Comparison of ENCODE assay signal across 16 cellular contexts in genomic region chr11:117223741-117224685, GRCh38. TPM values are rescaled to one million over a fixed set of nuclear protein-coding genes. Genes with fewer than 3 reads are reported as not detected.
DNase-seq lines count a peak whose midpoint lies in the region; ATAC-seq and TF ChIP-seq lines count a peak whose summit lies in the region.
"Had no signal": no experiment of that assay in that cellular context is flagged by ENCODE, and none has a peak within 500 bp of the region (broad histone marks: within the 10 kb centered on the region; RNA-seq: fewer than 3 reads in every experiment).

No MANE protein-coding gene starts in this region.

- no peaks in the 10 kb centered on the region for H3K9me3 ChIP-seq in Caco-2
- H3K9me3 ChIP-seq in esophagus squamous epithelium, result no peaks in the 10 kb centered on the region
- no peaks in the 10 kb centered on the region for H3K9me3 ChIP-seq in sigmoid colon

- no peaks in the 10 kb centered on the region for H3K27me3 Mint-ChIP-seq in Caco-2 (ENCODE audit: insufficient read depth, unreplicated experiment)
- H3K27me3 Mint-ChIP-seq: stimulated activated naive CD8-positive, alpha-beta T cell treated with anti-CD3 and anti-CD28 coated beads, Interleukin-15, amount 100 ng/mL, for 72 hours had no signal

- intact Hi-C loops in Caco-2 (cut with micrococcal nuclease; ENCODE audit: unreplicated experiment), result no loop called here
- intact Hi-C loops in esophagus squamous epithelium (cut with DNase I), result no loop called here
- intact Hi-C loops in sigmoid colon (cut with DNase I), result loop anchor here (2.0 kb wide), 1 partner anchor 125 kb away; the partner anchor contains the start of gene SIK3

- H3K4me3 Mint-ChIP-seq in Caco-2 (ENCODE audit: unreplicated experiment), result peak overlapping the region; percentile 34
- H3K4me3 Mint-ChIP-seq: stimulated activated naive CD8-positive, alpha-beta T cell treated with anti-CD3 and anti-CD28 coated beads, Interleukin-15, amount 100 ng/mL, for 72 hours had no signal

- H3K27ac ChIP-seq in esophagus squamous epithelium (peak overlapping the region in 3 of 4 donors; percentile 79 to 89 (median 80)), sigmoid colon (peak overlapping the region; percentile 89 to 95 (median 91)), RWPE1 (no peak overlapping the region)

- no peaks in the 10 kb centered on the region for H3K9me3 Mint-ChIP-seq in Caco-2 (ENCODE audit: unreplicated experiment)
- H3K9me3 Mint-ChIP-seq: stimulated activated naive CD8-positive, alpha-beta T cell treated with anti-CD3 and anti-CD28 coated beads, Interleukin-15, amount 100 ng/mL, for 72 hours had no signal

- H3K4me1 Mint-ChIP-seq in Caco-2 (ENCODE audit: low read depth, unreplicated experiment), result peaks cover 43% of the 10 kb centered on the region

- H3K27me3 ChIP-seq in Caco-2 (replicated peaks; ENCODE audit: control insufficient read depth, insufficient read depth, low read length), result no peaks in the 10 kb centered on the region
- no peaks in the 10 kb centered on the region for H3K27me3 ChIP-seq in esophagus squamous epithelium
- no peaks in the 10 kb centered on the region for H3K27me3 ChIP-seq in sigmoid colon

- H3K36me3 Mint-ChIP-seq in Caco-2 (ENCODE audit: insufficient read depth, unreplicated experiment), result peaks cover 75% of the 10 kb centered on the region

- no TSS peak for BruUV-seq in Caco-2 (replicated peaks; lab: Mats Ljungman, UMichigan)

- TF ChIP-seq CTCF in Caco-2 (IDR thresholded peaks at IDR 0.05; ENCODE audit: insufficient read depth in 1 of 2, low read depth in 1 of 2, low read length in 1 of 2, severe bottlenecking in 1 of 2, unreplicated experiment in 1 of 2) (no peak), esophagus squamous epithelium (IDR thresholded peaks at IDR 0.05) (no peak), sigmoid colon (IDR thresholded peaks at IDR 0.05) (no peak), RWPE1 (conservative IDR thresholded peaks at IDR 0.05; ENCODE audit: low read depth) (no peak)

- CTCF ChIA-PET in Caco-2 (lab: Charles Lee) (interaction anchor here (0.6 to 5.1 kb wide), 6 partner anchors 11 to 491 kb away, joined by 3 to 38 read pairs (median 4); partner anchors contain the start of gene SIDT2), RWPE1 (lab: Yijun Ruan, JAX) (no interaction called here)

- DNase-seq in Caco-2 (no peak), OCI-M1 (lab: John Stamatoyannopoulos, UW) (peak; percentile 15), esophagus squamous epithelium (lab: John Stamatoyannopoulos, UW) (no peak), sigmoid colon (peak; percentile 60), cerebellum (ENCODE audit: low spot score) (no peak), RWPE1 (ENCODE audit: low spot score) (no peak)
- DNase-seq: activated CD4-positive, alpha-beta T cell treated with anti-CD3 and anti-CD28 coated beads for 48 hours; activated T-cell treated with anti-CD3 and anti-CD28 coated beads, Interleukin-2, amount 50 U/mL, for 48 hours; DMS153; midbrain; NCI-H345; NK-92 treated with Interleukin-12 subunit alpha and Interleukin-12 subunit beta, amount 100 ng/mL, for 24 hours; SHP77 treated with DMSO at 0.1 percent for 48 hours; stimulated activated naive CD8-positive, alpha-beta T cell treated with anti-CD3 and anti-CD28 coated beads, Interleukin-15, amount 100 ng/mL, for 72 hours had no signal

- H3K4me3 ChIP-seq in Caco-2 (ENCODE audit: low read depth, low read length) (no peak overlapping the region), esophagus squamous epithelium (no peak overlapping the region), sigmoid colon (no peak overlapping the region)

- no peak for TF ChIP-seq EP300 in sigmoid colon (IDR thresholded peaks at IDR 0.05)

- H3K27ac Mint-ChIP-seq in Caco-2 (ENCODE audit: unreplicated experiment), result peak overlapping the region; percentile 79

- no peak for TF ChIP-seq POLR2A in esophagus squamous epithelium (IDR thresholded peaks at IDR 0.05)
- no peak for TF ChIP-seq POLR2A in sigmoid colon (IDR thresholded peaks at IDR 0.05)

- H3K36me3 ChIP-seq in Caco-2 (ENCODE audit: control insufficient read depth, insufficient read depth, low read length) (peaks cover 2% of the 10 kb centered on the region; the same call in 1 of the 2 replicates), esophagus squamous epithelium (peaks cover 17 to 98% (median 42%) of the 10 kb centered on the region in 3 donors), sigmoid colon (peaks cover 13 to 47% (median 25%) of the 10 kb centered on the region in 4 donors)

- POLR2A ChIA-PET in Caco-2 (lab: Charles Lee), result interaction anchor here (0.6 to 1.0 kb wide), 3 partner anchors 13 to 104 kb away, joined by 3 to 5 read pairs (median 4); partner anchors contain the start of genes CEP164 and SIDT2
- POLR2A ChIA-PET in RWPE1 (lab: Yijun Ruan, JAX; ENCODE audit: low non-redundant PET), result no interaction called here

- H3K4me1 ChIP-seq in Caco-2, result peaks cover 47% of the 10 kb centered on the region
- H3K4me1 ChIP-seq in esophagus squamous epithelium, result peaks cover 9 to 51% (median 31%) of the 10 kb centered on the region in 3 donors
- peaks cover 0 to 74% (median 70%) of the 10 kb centered on the region in 4 donors for H3K4me1 ChIP-seq in sigmoid colon

- WGBS in esophagus squamous epithelium, 2 donors, result 78 to 81% methylated on average over 16 to 17 of the region's 17 CpGs
- WGBS in sigmoid colon, 2 donors, result 66 to 80% methylated on average over 17 of the region's 17 CpGs

- ATAC-seq in HG02938 (IDR thresholded peaks at IDR 0.05; ENCODE audit: unreplicated experiment), result no peak
- ATAC-seq: esophagus mucosa; stimulated activated naive CD8-positive, alpha-beta T cell treated with anti-CD3 and anti-CD28 coated beads, Interleukin-15, amount 100 ng/mL, for 72 hours had no signal

RNA-seq across cellular contexts. Expression of gene PCSK7, which starts 7.9 kb away (rescaled TPM):
- total RNA-seq in Caco-2 (2022) (120 and 132 TPM in 2 replicates), esophagus squamous epithelium (10 to 100 TPM; 28.7 to 53.3 (median 45.0) TPM), sigmoid colon (10 to 100 TPM; 22.1 to 55.1 (median 31.1) TPM), cerebellum (35.7 TPM)
- 100 to 1,000 TPM in 1 of 3 donors, 10 to 100 TPM in 2; 18.0 to 116 (median 21.7) TPM for polyA plus RNA-seq in sigmoid colon

RNA-seq across cellular contexts. Expression of gene RNF214, which starts 8.5 kb away (rescaled TPM):
- total RNA-seq in Caco-2 (2022) (51.2 and 55.8 TPM in 2 replicates), esophagus squamous epithelium (10 to 100 TPM in 1 of 4 donors, 1 to 10 TPM in 3; 5.0 to 10.5 (median 5.6) TPM), sigmoid colon (10 to 100 TPM; 11.1 to 23.8 (median 12.8) TPM), cerebellum (26.3 TPM)
- polyA plus RNA-seq in sigmoid colon, result 10 to 100 TPM in 2 of 3 donors, 1 to 10 TPM in 1; 6.2 to 12.0 (median 10.2) TPM

RNA-seq across cellular contexts. Expression of gene TAGLN, which starts 24.8 kb away (rescaled TPM):
- 303 and 588 TPM in 2 replicates for total RNA-seq in Caco-2 (2022)
- 1,000 to 10,000 TPM in 1 of 4 donors, 100 to 1,000 TPM in 2, 10 to 100 TPM in 1; 64.8 to 1,356 (median 373) TPM for total RNA-seq in esophagus squamous epithelium
- total RNA-seq in sigmoid colon, result over 10,000 TPM in 3 of 4 donors, 1,000 to 10,000 TPM in 1; 6,854 to 14,048 (median 12,596) TPM
- polyA plus RNA-seq in sigmoid colon, result 1,000 to 10,000 TPM in 1 of 3 donors, 100 to 1,000 TPM in 2; 112 to 1,100 (median 337) TPM
- 9.5 TPM for total RNA-seq in cerebellum

RNA-seq across cellular contexts. Expression of gene SIDT2, which starts 45.5 kb away (rescaled TPM):
- total RNA-seq in Caco-2 (2022) (57.2 and 61.7 TPM in 2 replicates), esophagus squamous epithelium (10 to 100 TPM in 2 of 4 donors, 1 to 10 TPM in 2; 6.9 to 20.0 (median 9.4) TPM), sigmoid colon (10 to 100 TPM; 20.7 to 50.7 (median 28.5) TPM), cerebellum (19.6 TPM)
- 10 to 100 TPM in 2 of 3 donors, 1 to 10 TPM in 1; 7.6 to 33.1 (median 12.0) TPM for polyA plus RNA-seq in sigmoid colon

Comparison
In these comparisons a context has a peak if more than half of its experiments do, and no peak if none do; other contexts are left out.
1. DNase-seq: peak in OCI-M1 (single experiment) and sigmoid colon (single experiment); none in Caco-2 (0 of 2), esophagus squamous epithelium (single experiment), cerebellum (single experiment) and RWPE1 (single experiment).